Comparison of ENCODE assay signal across 1 cellular context in genomic region chr1:211601982-211602644, GRCh38.
TF ChIP-seq lines count a peak whose summit lies in the region.

No MANE protein-coding gene starts in this region.

TF ChIP-seq in GM23338, 12 proteins besides CTCF, POLR2A, EP300 and RAD21:
- TF ChIP-seq NANOG (IDR thresholded peaks at IDR 0.05; ENCODE audit: borderline replicate concordance) (no peak), EZH2 (IDR thresholded peaks at IDR 0.05; ENCODE audit: low read depth, unreplicated experiment) (no peak), CREB1 (CRISPR knock-in tag; IDR thresholded peaks at IDR 0.05; ENCODE audit: low read depth) (no peak), ZNF462 (CRISPR knock-in tag; IDR thresholded peaks at IDR 0.05) (no peak), EZH2phosphoT487 (IDR thresholded peaks at IDR 0.05; ENCODE audit: unreplicated experiment) (no peak), ZNF114 (CRISPR knock-in tag; IDR thresholded peaks at IDR 0.05) (no peak), ZNF331 (CRISPR knock-in tag; IDR thresholded peaks at IDR 0.05; ENCODE audit: low read depth) (no peak), STAT1 (IDR thresholded peaks at IDR 0.05; ENCODE audit: unreplicated experiment) (no peak), ETS1 (IDR thresholded peaks at IDR 0.05) (no peak), JUNB (IDR thresholded peaks at IDR 0.05; ENCODE audit: unreplicated experiment) (no peak), POLR2AphosphoS5 (IDR thresholded peaks at IDR 0.05; ENCODE audit: low read depth) (no peak)
- TF ChIP-seq, protein P1, sequence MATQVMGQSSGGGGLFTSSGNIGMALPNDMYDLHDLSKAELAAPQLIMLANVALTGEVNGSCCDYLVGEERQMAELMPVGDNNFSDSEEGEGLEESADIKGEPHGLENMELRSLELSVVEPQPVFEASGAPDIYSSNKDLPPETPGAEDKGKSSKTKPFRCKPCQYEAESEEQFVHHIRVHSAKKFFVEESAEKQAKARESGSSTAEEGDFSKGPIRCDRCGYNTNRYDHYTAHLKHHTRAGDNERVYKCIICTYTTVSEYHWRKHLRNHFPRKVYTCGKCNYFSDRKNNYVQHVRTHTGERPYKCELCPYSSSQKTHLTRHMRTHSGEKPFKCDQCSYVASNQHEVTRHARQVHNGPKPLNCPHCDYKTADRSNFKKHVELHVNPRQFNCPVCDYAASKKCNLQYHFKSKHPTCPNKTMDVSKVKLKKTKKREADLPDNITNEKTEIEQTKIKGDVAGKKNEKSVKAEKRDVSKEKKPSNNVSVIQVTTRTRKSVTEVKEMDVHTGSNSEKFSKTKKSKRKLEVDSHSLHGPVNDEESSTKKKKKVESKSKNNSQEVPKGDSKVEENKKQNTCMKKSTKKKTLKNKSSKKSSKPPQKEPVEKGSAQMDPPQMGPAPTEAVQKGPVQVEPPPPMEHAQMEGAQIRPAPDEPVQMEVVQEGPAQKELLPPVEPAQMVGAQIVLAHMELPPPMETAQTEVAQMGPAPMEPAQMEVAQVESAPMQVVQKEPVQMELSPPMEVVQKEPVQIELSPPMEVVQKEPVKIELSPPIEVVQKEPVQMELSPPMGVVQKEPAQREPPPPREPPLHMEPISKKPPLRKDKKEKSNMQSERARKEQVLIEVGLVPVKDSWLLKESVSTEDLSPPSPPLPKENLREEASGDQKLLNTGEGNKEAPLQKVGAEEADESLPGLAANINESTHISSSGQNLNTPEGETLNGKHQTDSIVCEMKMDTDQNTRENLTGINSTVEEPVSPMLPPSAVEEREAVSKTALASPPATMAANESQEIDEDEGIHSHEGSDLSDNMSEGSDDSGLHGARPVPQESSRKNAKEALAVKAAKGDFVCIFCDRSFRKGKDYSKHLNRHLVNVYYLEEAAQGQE (IDR thresholded peaks at IDR 0.05; ENCODE audit: unreplicated experiment): no peak
